26 cellular contexts compared by ENCODE assay signal in the genomic region with DNA sequence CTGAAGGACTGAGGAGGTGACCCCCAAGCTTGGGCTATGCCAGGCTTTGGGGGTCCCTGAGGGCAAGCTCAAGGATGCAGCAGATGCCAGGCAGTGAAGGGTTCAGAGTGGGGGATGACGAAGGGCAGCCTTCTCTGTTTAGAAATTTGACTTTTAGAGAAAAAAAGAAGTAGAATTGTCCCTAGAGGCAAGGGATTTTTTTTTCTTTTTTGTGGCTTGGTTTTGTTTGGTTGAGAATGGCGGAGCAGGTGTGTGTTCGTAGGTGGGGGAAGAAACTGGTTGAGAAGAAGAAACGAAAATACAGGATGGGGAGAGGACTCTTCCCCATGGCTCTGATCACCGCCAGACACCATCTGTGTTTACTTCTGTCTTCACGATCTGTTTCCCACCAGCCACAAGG. TPM values are rescaled to one million over a fixed set of nuclear protein-coding genes. Genes with fewer than 3 reads are reported as not detected.
A peak's percentile ranks its signal among the peaks of the same experiment; 100 is the strongest.
DNase-seq lines count a peak whose midpoint lies in the region; ATAC-seq, FAIRE-seq and TF ChIP-seq lines count a peak whose summit lies in the region.
"Had no signal": no experiment of that assay in that cellular context is flagged by ENCODE, and none has a peak within 500 bp of the region (broad histone marks: within the 10 kb centered on the region; RNA-seq: fewer than 3 reads in every experiment).

No MANE protein-coding gene starts in this region.

- ATAC-seq in HG03342 (IDR thresholded peaks at IDR 0.05; ENCODE audit: unreplicated experiment) (peak; percentile 59), GM12878 (peak; percentile 22), HG02623 (IDR thresholded peaks at IDR 0.05; ENCODE audit: unreplicated experiment) (no peak)
- ATAC-seq: psoas muscle; stimulated activated naive CD8-positive, alpha-beta T cell treated with anti-CD3 and anti-CD28 coated beads, Interleukin-15, Interleukin-2, amounts not matched to agents 100 U/mL and 50 U/mL, for 24 hours had no signal

- FAIRE-seq in GM19239 (lab: Jason Lieb, UNC) (peak; percentile 14), GM12878 (lab: Jason Lieb, UNC) (peak; percentile 49)
- FAIRE-seq: A204.1 had no signal

- H3K4me3 Mint-ChIP-seq in T-helper 2 cell treated with Interferon-gamma antibody and Interleukin-4, amounts not matched to agents 5 μg/mL and 100 μg/mL, for 36 hours: no peak overlapping the region
- H3K4me3 Mint-ChIP-seq: brain; CD4-positive, CD25-positive, alpha-beta regulatory T cell; nephron had no signal

- no peak for TF ChIP-seq CTCF in GM12878 (IDR thresholded peaks at IDR 0.05 in 2 of 3, conservative IDR thresholded peaks at IDR 0.05 in 1 of 3; ENCODE audit: control insufficient read depth in 2 of 3, extremely low read depth in 1 of 3, insufficient read depth in 1 of 3, low read depth in 3 of 3, low read length in 3 of 3)

- RAD21 ChIA-PET in GM12878 (lab: Charles Lee; ENCODE audit: unreplicated experiment): interaction anchor here (1.1 to 3.1 kb wide), 6 partner anchors 19 to 103 kb away, joined by 3 to 15 read pairs (median 4); no protein-coding TSS in a partner anchor

- peak; percentile 19 to 58; a peak in 1 of 4 replicates for TF ChIP-seq EP300 in GM12878 (IDR thresholded peaks at IDR 0.05; ENCODE audit: borderline replicate concordance in 1 of 2, control insufficient read depth in 1 of 2, low read depth in 2 of 2, low read length in 2 of 2)

- H3K27ac ChIP-seq in GM12878 (ENCODE audit: control insufficient read depth, insufficient read depth): peak overlapping the region; percentile 35; the same call in 1 of the 2 replicates
- H3K27ac ChIP-seq: psoas muscle had no signal

- peaks cover 40% of the 10 kb centered on the region for H3K27me3 Mint-ChIP-seq in T-helper 2 cell treated with Interferon-gamma antibody and Interleukin-4, amounts not matched to agents 5 μg/mL and 100 μg/mL, for 36 hours (ENCODE audit: low read depth)

- no peaks in the 10 kb centered on the region for H3K27me3 ChIP-seq in GM12878 (replicated peaks in 1 of 2; ENCODE audit: control insufficient read depth in 2 of 2, insufficient read depth in 2 of 2, low read length in 1 of 2)

- H3K36me3 Mint-ChIP-seq in T-helper 2 cell treated with Interferon-gamma antibody and Interleukin-4, amounts not matched to agents 5 μg/mL and 100 μg/mL, for 36 hours (ENCODE audit: low read depth): no peaks in the 10 kb centered on the region
- H3K36me3 Mint-ChIP-seq: activated naive CD4-positive, alpha-beta T cell treated with anti-CD3 and anti-CD28 coated beads, Interleukin-2, amount 50 U/mL, for 72 hours; brain; CD4-positive, CD25-positive, alpha-beta regulatory T cell had no signal

- no peak for TF ChIP-seq POLR2A in GM12878 (IDR thresholded peaks at IDR 0.05; ENCODE audit: low read depth, low read length)

- H3K4me1 Mint-ChIP-seq in T-helper 2 cell treated with Interferon-gamma antibody and Interleukin-4, amounts not matched to agents 5 μg/mL and 100 μg/mL, for 36 hours (ENCODE audit: low read depth): peaks cover 7% of the 10 kb centered on the region
- H3K4me1 Mint-ChIP-seq: brain, nephron had no signal

- H3K79me2 ChIP-seq in GM12878 (ENCODE audit: control insufficient read depth, insufficient read depth, low read length): no peaks in the 10 kb centered on the region

- no peaks in the 10 kb centered on the region for H3K9me3 Mint-ChIP-seq in T-helper 2 cell treated with Interferon-gamma antibody and Interleukin-4, amounts not matched to agents 5 μg/mL and 100 μg/mL, for 36 hours
- H3K9me3 Mint-ChIP-seq: CD4-positive, CD25-positive, alpha-beta regulatory T cell; nephron had no signal

- in situ Hi-C loops in GM12878 (cut with MboI): no loop called here

- H3K9me3 ChIP-seq in GM12878 (replicated peaks; ENCODE audit: control insufficient read depth, insufficient read depth, low read length): no peaks in the 10 kb centered on the region
- H3K9me3 ChIP-seq: psoas muscle, spleen had no signal

- intact Hi-C loops in GM12878 (cut with micrococcal nuclease; ENCODE audit: unreplicated experiment): no loop called here
- intact Hi-C loops in head of caudate nucleus (cut with DNase I): no loop called here

- no peak overlapping the region; the same call in 1 of the 2 replicates for H2AFZ ChIP-seq in GM12878 (ENCODE audit: control insufficient read depth, low read depth, low read length)

- 1% methylated on average over 6 of the region's 6 CpGs for WGBS in GM12878 (ENCODE audit: insufficient coverage, insufficient replicate concordance, low lambda C conversion rate, missing lambda C conversion rate)

- CTCF ChIA-PET in GM12878 (lab: Yijun Ruan, JAX): interaction anchor here (0.7 to 1.5 kb wide), 5 partner anchors 8 to 74 kb away, joined by 3 to 5 read pairs (median 3); no protein-coding TSS in a partner anchor

- H3K4me2 ChIP-seq in GM12878 (ENCODE audit: control insufficient read depth, insufficient read depth): peak overlapping the region; percentile 19

- no peaks in the 10 kb centered on the region for H3K36me3 ChIP-seq in GM12878 (ENCODE audit: control insufficient read depth in 2 of 2, insufficient read depth in 2 of 2, low read length in 1 of 2)
- H3K36me3 ChIP-seq: spleen had no signal

- SMC1A ChIA-PET in GM12878 (lab: Charles Lee; ENCODE audit: uncharacterized antibody, unreplicated experiment): interaction anchor here (1.0 to 4.1 kb wide), 10 partner anchors 9 to 102 kb away, joined by 3 to 27 read pairs (median 4); no protein-coding TSS in a partner anchor

- TF ChIP-seq RAD21 in GM12878 (IDR thresholded peaks at IDR 0.05; ENCODE audit: insufficient read depth, low read depth, low read length): no peak

- H4K20me1 ChIP-seq in GM12878 (ENCODE audit: control insufficient read depth, insufficient read depth): no peaks in the 10 kb centered on the region

- POLR2A ChIA-PET in GM12878 (lab: Charles Lee): interaction anchor here (0.6 to 2.6 kb wide), 6 partner anchors 13 to 74 kb away, joined by 3 to 11 read pairs (median 4); no protein-coding TSS in a partner anchor

- H3K4me3 ChIP-seq in GM12878: no peak overlapping the region
- H3K4me3 ChIP-seq: psoas muscle, spleen had no signal

- no peak overlapping the region for H3K9ac ChIP-seq in GM12878 (ENCODE audit: control insufficient read depth, insufficient read depth, low read length)

- no TSS peak for BruUV-seq in GM12878 (replicated peaks; lab: Mats Ljungman, UMichigan)

- peaks cover 45% of the 10 kb centered on the region for H3K4me1 ChIP-seq in GM12878 (ENCODE audit: control insufficient read depth, insufficient read depth, low read length)
- H3K4me1 ChIP-seq: psoas muscle had no signal

- DNase-seq in NCI-H1694 treated with DMSO at 0.1 percent for 48 hours (lab: John Stamatoyannopoulos, UW): peak; percentile 11
- no peak for DNase-seq in NCI-H1694 (lab: John Stamatoyannopoulos, UW)
- DNase-seq in GM19239 (ENCODE audit: insufficient read length, low spot score): no peak
- peak; percentile 72 for DNase-seq in GM12878 (ENCODE audit: low read depth, low spot score)
- DNase-seq in head of caudate nucleus: no peak
- DNase-seq in T-helper 2 cell treated with Interferon-gamma antibody and Interleukin-4, amounts not matched to agents 5 μg/mL and 100 μg/mL, for 36 hours (ENCODE audit: low spot score): no peak
- DNase-seq: activated CD4-positive, alpha-beta T cell treated with anti-CD3 and anti-CD28 coated beads for 48 hours; CD4-positive, CD25-positive, alpha-beta regulatory T cell; DMS79 treated with DMSO at 0.1 percent for 48 hours; NCI-H1436; NCI-H345; psoas muscle; SIG-M5; spleen; stimulated activated naive CD8-positive, alpha-beta T cell treated with anti-CD3 and anti-CD28 coated beads, Interleukin-15, Interleukin-2, amounts not matched to agents 100 U/mL and 50 U/mL, for 24 hours had no signal

- no peak overlapping the region for H3K27ac Mint-ChIP-seq in T-helper 2 cell treated with Interferon-gamma antibody and Interleukin-4, amounts not matched to agents 5 μg/mL and 100 μg/mL, for 36 hours
- H3K27ac Mint-ChIP-seq: activated naive CD4-positive, alpha-beta T cell treated with anti-CD3 and anti-CD28 coated beads, Interleukin-2, amount 50 U/mL, for 72 hours; brain; nephron had no signal

RNA-seq across cellular contexts. Expression of a gene that starts 8.2 kb away (rescaled TPM):
- not detected in 2 replicates for total RNA-seq in GM12878 (2013; cell fraction: nucleolus; rRNA removed)
- 0.17 TPM in 1 of 2 replicates, not detected in the other for total RNA-seq in GM12878 (2014; rRNA removed)
- not detected in 2 replicates for total RNA-seq in GM12878 (2014; rRNA removed; fragmentation: Illumina TruSeq; extraction: Trizol)
- total RNA-seq in GM12878 (2021): not detected in 2 replicates
- not detected for polyA plus RNA-seq in GM12878 (2011; ENCODE audit: low read depth)
- 0.10 TPM in 1 of 2 replicates, not detected in the other for polyA plus RNA-seq in GM12878 (2011; rRNA removed)
- polyA plus RNA-seq in GM12878 (2011; cell fraction: cytosol; rRNA removed): 0.36 and 0.38 TPM in 2 replicates
- 0.28 TPM in 1 of 2 replicates, not detected in the other for polyA plus RNA-seq in GM12878 (2011; cell fraction: nucleus; rRNA removed)
- 0.10 TPM in 1 of 2 replicates, not detected in the other for polyA plus RNA-seq in GM12878 (2012)
- polyA plus RNA-seq in GM12878 (2014; fragmentation: Illumina TruSeq; extraction: Trizol): 0.19 TPM in 1 of 2 replicates, not detected in the other
- polyA plus RNA-seq in GM12878 (2014; fragmentation: Nextera tagmentation; extraction: Ambion mirVana): not detected
- not detected in 2 replicates for polyA plus RNA-seq in GM12878 (2014; rRNA removed)
- polyA plus RNA-seq in GM12878 (2016; fragmentation: Nextera tagmentation; extraction: Ambion mirVana): not detected
- not detected in 2 replicates for polyA minus RNA-seq in GM12878 (2011; rRNA and poly(A)+ RNA removed)
- not detected in 2 replicates for polyA minus RNA-seq in GM12878 (2011; cell fraction: cytosol; rRNA and poly(A)+ RNA removed)
- not detected in 2 replicates for polyA minus RNA-seq in GM12878 (2011; cell fraction: nucleus; rRNA and poly(A)+ RNA removed)
- total RNA-seq: activated naive CD4-positive, alpha-beta T cell treated with anti-CD3 and anti-CD28 coated beads, Interleukin-2, amount 50 U/mL, for 72 hours; CD4-positive, CD25-positive, alpha-beta regulatory T cell; epithelial cell of proximal tubule; LHCN-M2; T-helper 2 cell treated with Interferon-gamma antibody and Interleukin-4, amounts not matched to agents 100 ng/mL and 5 ng/mL, for 36 hours had no signal
- polyA plus RNA-seq: CD4-positive, CD25-positive, alpha-beta regulatory T cell had no signal

RNA-seq across cellular contexts. Expression of a gene that starts 41.2 kb away (rescaled TPM):
- total RNA-seq in GM12878 (2013; cell fraction: nucleolus; rRNA removed): 0.17 and 0.34 TPM in 2 replicates
- 0.06 and 0.11 TPM in 2 replicates for total RNA-seq in GM12878 (2014; rRNA removed)
- total RNA-seq in GM12878 (2014; rRNA removed; fragmentation: Illumina TruSeq; extraction: Trizol): 0.14 and 0.22 TPM in 2 replicates
- 0.13 and 0.27 TPM in 2 replicates for total RNA-seq in GM12878 (2021)
- not detected for polyA plus RNA-seq in GM12878 (2011; ENCODE audit: low read depth)
- polyA plus RNA-seq in GM12878 (2011; rRNA removed): 0.13 and 0.19 TPM in 2 replicates
- polyA plus RNA-seq in GM12878 (2011; cell fraction: cytosol; rRNA removed): 0.15 and 0.21 TPM in 2 replicates
- 0.04 and 0.10 TPM in 2 replicates for polyA plus RNA-seq in GM12878 (2011; cell fraction: nucleus; rRNA removed)
- 0.07 TPM in 1 of 2 replicates, not detected in the other for polyA plus RNA-seq in GM12878 (2012)
- polyA plus RNA-seq in GM12878 (2014; fragmentation: Illumina TruSeq; extraction: Trizol): 0.34 TPM in 1 of 2 replicates, not detected in the other
- polyA plus RNA-seq in GM12878 (2014; fragmentation: Nextera tagmentation; extraction: Ambion mirVana): under 1 TPM; 0.06 to 0.07 TPM
- polyA plus RNA-seq in GM12878 (2014; rRNA removed): 0.38 TPM in 2 replicates
- not detected for polyA plus RNA-seq in GM12878 (2016; fragmentation: Nextera tagmentation; extraction: Ambion mirVana)
- 0.10 TPM in 1 of 2 replicates, not detected in the other for polyA minus RNA-seq in GM12878 (2011; rRNA and poly(A)+ RNA removed)
- polyA minus RNA-seq in GM12878 (2011; cell fraction: cytosol; rRNA and poly(A)+ RNA removed): not detected in 2 replicates
- polyA minus RNA-seq in GM12878 (2011; cell fraction: nucleus; rRNA and poly(A)+ RNA removed): 0.19 TPM in 1 of 2 replicates, not detected in the other
- total RNA-seq: activated naive CD4-positive, alpha-beta T cell treated with anti-CD3 and anti-CD28 coated beads, Interleukin-2, amount 50 U/mL, for 72 hours; CD4-positive, CD25-positive, alpha-beta regulatory T cell; epithelial cell of proximal tubule; glomerular endothelial cell; LHCN-M2; psoas muscle; T-helper 2 cell treated with Interferon-gamma antibody and Interleukin-4, amounts not matched to agents 100 ng/mL and 5 ng/mL, for 36 hours; urinary bladder had no signal
- polyA plus RNA-seq: CD4-positive, CD25-positive, alpha-beta regulatory T cell; psoas muscle; urinary bladder had no signal

Comparison
In these comparisons a context has a peak if more than half of its experiments do, and no peak if none do; other contexts are left out.
1. DNase-seq: peak in NCI-H1694 treated with DMSO at 0.1 percent for 48 hours (single experiment) and GM12878 (single experiment); none in NCI-H1694 (single experiment), GM19239 (single experiment), head of caudate nucleus (0 of 42) and T-helper 2 cell treated with Interferon-gamma antibody and Interleukin-4, amounts not matched to agents 5 μg/mL and 100 μg/mL, for 36 hours (single experiment).